Comparison of ENCODE assay signal across 9 cellular contexts in genomic region chr9:129933215-129933614, GRCh38.
DNase-seq lines count a peak whose midpoint lies in the region; ATAC-seq and TF ChIP-seq lines count a peak whose summit lies in the region.
"Had no signal": no experiment of that assay in that cellular context is flagged by ENCODE, and none has a peak within 500 bp of the region (broad histone marks: within the 10 kb centered on the region; RNA-seq: fewer than 3 reads in every experiment).

No MANE protein-coding gene starts in this region.

- ATAC-seq in CD4-positive, alpha-beta T cell (ENCODE audit: poor library complexity), result peak; percentile 19
- ATAC-seq in right lobe of liver (no peak), HG03565 (IDR thresholded peaks at IDR 0.05; ENCODE audit: unreplicated experiment) (no peak)
- ATAC-seq: Right ventricle myocardium inferior had no signal

- H3K4me3 ChIP-seq in neutrophil (ENCODE audit: low read depth in 1 of 2, low read length in 1 of 2), result no peak overlapping the region
- H3K4me3 ChIP-seq in right lobe of liver, result no peak overlapping the region

- H3K4me1 Mint-ChIP-seq in CD4-positive, alpha-beta T cell (ENCODE audit: low read depth), result peaks cover 62% of the 10 kb centered on the region

- intact Hi-C loops in CD4-positive, alpha-beta T cell (cut with DNase I, micrococcal nuclease), result loop anchor here in 1 of 2 experiments (5.0 kb wide), 1 partner anchor 36 kb away; no protein-coding TSS in a partner anchor
- intact Hi-C loops in right lobe of liver (cut with DNase I), result no loop called here

- no peak for DNase-seq in CD4-positive, alpha-beta T cell
- DNase-seq in NCI-H82 (lab: John Stamatoyannopoulos, UW) (peak; percentile 87), right lobe of liver (no peak), NCI-H1105 (lab: John Stamatoyannopoulos, UW) (no peak)
- no peak for DNase-seq in stimulated activated naive CD4-positive, alpha-beta T cell treated with Interleukin-2 at 50 U/mL for 16 hours (lab: John Stamatoyannopoulos, UW)

- CTCF ChIA-PET in CD4-positive, alpha-beta T cell (lab: Charles Lee), result interaction anchor here (0.6 to 1.8 kb wide), 4 partner anchors 10 to 167 kb away, joined by 3 to 6 read pairs (median 4); no protein-coding TSS in a partner anchor

- H3K36me3 ChIP-seq in neutrophil (peaks cover 10% of the 10 kb centered on the region), right lobe of liver (peaks cover 0 to 11% (median under 1%) of the 10 kb centered on the region in 4 donors)

- peaks cover 16 to 29% of the 10 kb centered on the region in 2 experiments for H3K4me1 ChIP-seq in neutrophil (ENCODE audit: control insufficient read depth in 1 of 2, insufficient read depth in 1 of 2, low read depth in 1 of 2, low read length in 1 of 2)
- peaks cover 0 to 31% (median 6%) of the 10 kb centered on the region in 4 donors for H3K4me1 ChIP-seq in right lobe of liver

- no peak for TF ChIP-seq POLR2A in right lobe of liver (IDR thresholded peaks at IDR 0.05)

- H3K9me3 Mint-ChIP-seq in CD4-positive, alpha-beta T cell, result no peaks in the 10 kb centered on the region

- POLR2A ChIA-PET in CD4-positive, alpha-beta T cell (lab: Charles Lee), result interaction anchor here (1.0 to 3.7 kb wide), 9 partner anchors 10 to 120 kb away, joined by 3 to 25 read pairs (median 8); partner anchors contain the start of gene GPR107

- H3K27me3 Mint-ChIP-seq in CD4-positive, alpha-beta T cell, result no peaks in the 10 kb centered on the region

- no peak for TF ChIP-seq CTCF in CD4-positive, alpha-beta T cell (IDR thresholded peaks at IDR 0.05)
- TF ChIP-seq CTCF in neutrophil (IDR thresholded peaks at IDR 0.05), result no peak
- TF ChIP-seq CTCF in right lobe of liver (IDR thresholded peaks at IDR 0.05), result no peak

- H3K4me3 Mint-ChIP-seq in CD4-positive, alpha-beta T cell, result no peak overlapping the region

- WGBS in right lobe of liver (ENCODE audit: insufficient coverage, low coverage, low lambda C conversion rate, missing lambda C conversion rate), result 64% methylated on average over 4 of the region's 4 CpGs

- H3K27me3 ChIP-seq in CD4-positive, alpha-beta T cell (ENCODE audit: control insufficient read depth, insufficient read depth, low read length), result no peaks in the 10 kb centered on the region
- H3K27me3 ChIP-seq in neutrophil (no peaks in the 10 kb centered on the region), right lobe of liver (no peaks in the 10 kb centered on the region)

- H3K27ac ChIP-seq in CD4-positive, alpha-beta T cell (ENCODE audit: low read depth, low read length), result peak overlapping the region; percentile 3
- H3K27ac ChIP-seq in cingulate gyrus (ENCODE audit: low read depth, low read length) (peak overlapping the region; percentile 50), neutrophil (peak overlapping the region; percentile 79), right lobe of liver (peak overlapping the region in 1 of 3 donors; percentile 30)

- no peaks in the 10 kb centered on the region for H3K9me3 ChIP-seq in CD4-positive, alpha-beta T cell (ENCODE audit: control insufficient read depth, low read length)
- H3K9me3 ChIP-seq in neutrophil (no peaks in the 10 kb centered on the region), right lobe of liver (no peaks in the 10 kb centered on the region)

- peak overlapping the region; percentile 85 for H3K27ac Mint-ChIP-seq in CD4-positive, alpha-beta T cell

- H3K36me3 Mint-ChIP-seq in CD4-positive, alpha-beta T cell (ENCODE audit: low read depth), result peaks cover 59% of the 10 kb centered on the region
